In genomic region chr1:3515774-3516480, GRCh38 we compare ENCODE assay signal across 15 cellular contexts.
A peak's percentile ranks its signal among the peaks of the same experiment; 100 is the strongest.
DNase-seq lines count a peak whose midpoint lies in the region; ATAC-seq and TF ChIP-seq lines count a peak whose summit lies in the region.
"Had no signal": no experiment of that assay in that cellular context is flagged by ENCODE, and none has a peak within 500 bp of the region (broad histone marks: within the 10 kb centered on the region; RNA-seq: fewer than 3 reads in every experiment).

No MANE protein-coding gene starts in this region.

- H3K27ac ChIP-seq in Panc1 (ENCODE audit: low read length) (no peak overlapping the region), mammary epithelial cell (ENCODE audit: insufficient read depth, low read depth, low read length) (no peak overlapping the region), gastroesophageal sphincter (no peak overlapping the region)
- H3K27ac ChIP-seq: ovary, Peyer's patch, upper lobe of right lung, VCaP had no signal

- in situ Hi-C loops in Panc1 (cut with HindIII; ENCODE audit: low pct_unique_long_range_greater_than_20kb, low sequenced_read_pairs), result no loop called here
- in situ Hi-C loops in mammary epithelial cell (cut with MboI; ENCODE audit: low sequenced_read_pairs in 2 of 2), result no loop called here

- 7% methylated on average over 10 of the region's 19 CpGs for WGBS in mammary epithelial cell (ENCODE audit: low coverage, missing lambda C conversion rate)
- WGBS in gastroesophageal sphincter (ENCODE audit: low coverage in 1 of 2), 2 donors, result 60 to 73% methylated on average over 1 to 2 of the region's 19 CpGs

- H3K4me1 ChIP-seq in Panc1 (ENCODE audit: control insufficient read depth, insufficient read depth, low read length) (peaks cover 10% of the 10 kb centered on the region), mammary epithelial cell (ENCODE audit: insufficient read depth, low read length) (peaks cover 12% of the 10 kb centered on the region), gastroesophageal sphincter (no peaks in the 10 kb centered on the region)
- H3K4me1 ChIP-seq: Peyer's patch, upper lobe of right lung had no signal

- H3K4me1 Mint-ChIP-seq in type B pancreatic cell (ENCODE audit: unreplicated experiment), result no peaks in the 10 kb centered on the region
- H3K4me1 Mint-ChIP-seq: activated naive CD4-positive, alpha-beta T cell treated with anti-CD3 and anti-CD28 coated beads, Interleukin-2, amount 50 U/mL, for 24 hours; IgD-negative memory B cell had no signal

- no peak overlapping the region for H3K4me3 ChIP-seq in Panc1 (ENCODE audit: low read depth in 2 of 2, low read length in 2 of 2)
- H3K4me3 ChIP-seq in mammary epithelial cell (replicated peaks in 1 of 3; ENCODE audit: insufficient read depth in 1 of 3, low read depth in 2 of 3, low read length in 3 of 3), result no peak overlapping the region
- no peak overlapping the region for H3K4me3 ChIP-seq in gastroesophageal sphincter
- H3K4me3 ChIP-seq: ovary, Peyer's patch, upper lobe of right lung had no signal

- no peaks in the 10 kb centered on the region for H3K79me2 ChIP-seq in mammary epithelial cell (ENCODE audit: insufficient read depth, low read length)

- CTCF ChIA-PET in Panc1 (lab: Charles Lee) (no interaction called here), mammary epithelial cell (lab: Charles Lee; ENCODE audit: low non-redundant PET) (no interaction called here)

- dilution Hi-C loops in mammary epithelial cell (cut with HindIII; ENCODE audit: low sequenced_read_pairs), result no loop called here

- H3K9me3 Mint-ChIP-seq in type B pancreatic cell, result no peaks in the 10 kb centered on the region
- H3K9me3 Mint-ChIP-seq: activated naive CD4-positive, alpha-beta T cell treated with anti-CD3 and anti-CD28 coated beads, Interleukin-2, amount 50 U/mL, for 24 hours had no signal

- H4K20me1 ChIP-seq in mammary epithelial cell (ENCODE audit: insufficient read depth, low read length), result no peaks in the 10 kb centered on the region

- DNase-seq in A172 (ENCODE audit: low spot score) (peak; percentile 71), GOT3 (lab: John Stamatoyannopoulos, UW) (peak; percentile 12), Panc1 (ENCODE audit: low read depth, low spot score) (no peak), mammary epithelial cell (peak; percentile 62), hepatic stellate cell (ENCODE audit: low spot score) (no peak), type B pancreatic cell (ENCODE audit: extremely low spot score, unreplicated experiment) (no peak)
- DNase-seq: ACHN, ovary, Peyer's patch, upper lobe of right lung had no signal

- H3K4me3 Mint-ChIP-seq in type B pancreatic cell, result no peak overlapping the region
- H3K4me3 Mint-ChIP-seq: activated naive CD4-positive, alpha-beta T cell treated with anti-CD3 and anti-CD28 coated beads, Interleukin-2, amount 50 U/mL, for 24 hours had no signal

- intact Hi-C loops in Panc1 (cut with micrococcal nuclease; ENCODE audit: unreplicated experiment), result no loop called here
- intact Hi-C loops in mammary epithelial cell (cut with micrococcal nuclease), result no loop called here

- POLR2A ChIA-PET in Panc1 (lab: Charles Lee), result no interaction called here

- no peak overlapping the region for H3K27ac Mint-ChIP-seq in type B pancreatic cell
- H3K27ac Mint-ChIP-seq: activated naive CD4-positive, alpha-beta T cell treated with anti-CD3 and anti-CD28 coated beads, Interleukin-2, amount 50 U/mL, for 24 hours; IgD-negative memory B cell had no signal

- H3K27me3 ChIP-seq in Panc1 (ENCODE audit: control insufficient read depth, insufficient read depth, low read length) (no peaks in the 10 kb centered on the region), mammary epithelial cell (ENCODE audit: insufficient read depth, low read length) (peaks cover 2% of the 10 kb centered on the region), gastroesophageal sphincter (no peaks in the 10 kb centered on the region)
- H3K27me3 ChIP-seq: ovary, Peyer's patch, upper lobe of right lung had no signal

- H3K36me3 Mint-ChIP-seq in type B pancreatic cell, result no peaks in the 10 kb centered on the region
- H3K36me3 Mint-ChIP-seq: activated naive CD4-positive, alpha-beta T cell treated with anti-CD3 and anti-CD28 coated beads, Interleukin-2, amount 50 U/mL, for 24 hours had no signal

- BruUV-seq in Panc1 (replicated peaks; lab: Mats Ljungman, UMichigan), result no TSS peak
- no TSS peak for BruUV-seq in mammary epithelial cell (replicated peaks; lab: Mats Ljungman, UMichigan)

- TF ChIP-seq CTCF in Panc1 (IDR thresholded peaks at IDR 0.05) (no peak), mammary epithelial cell (conservative IDR thresholded peaks at IDR 0.05 in 1 of 2, IDR thresholded peaks at IDR 0.05 in 1 of 2; ENCODE audit: extremely low read depth in 1 of 2, insufficient read depth in 1 of 2, low read depth in 1 of 2, low read length in 2 of 2) (no peak), gastroesophageal sphincter (IDR thresholded peaks at IDR 0.05) (no peak), type B pancreatic cell (conservative IDR thresholded peaks at IDR 0.05) (no peak)

- H3K36me3 ChIP-seq in Panc1 (ENCODE audit: control insufficient read depth, insufficient read depth, low read length), result no peaks in the 10 kb centered on the region
- H3K36me3 ChIP-seq in mammary epithelial cell (ENCODE audit: insufficient read depth, low read length), result no peaks in the 10 kb centered on the region
- peaks cover 0 to 10% of the 10 kb centered on the region in 2 donors for H3K36me3 ChIP-seq in gastroesophageal sphincter
- H3K36me3 ChIP-seq: ovary, Peyer's patch, upper lobe of right lung had no signal

- no peak for TF ChIP-seq EP300 in gastroesophageal sphincter (IDR thresholded peaks at IDR 0.05)

- no peak overlapping the region for H3K9ac ChIP-seq in mammary epithelial cell (ENCODE audit: insufficient read depth, low read length)

- no peak overlapping the region for H2AFZ ChIP-seq in mammary epithelial cell (ENCODE audit: low read depth, low read length)

- H3K4me2 ChIP-seq in mammary epithelial cell (ENCODE audit: insufficient read depth, low read depth, low read length), result peak overlapping the region; percentile 47

- no peaks in the 10 kb centered on the region for H3K9me3 ChIP-seq in Panc1 (ENCODE audit: control insufficient read depth, insufficient read depth, low read depth, low read length)
- no peaks in the 10 kb centered on the region for H3K9me3 ChIP-seq in mammary epithelial cell (replicated peaks; ENCODE audit: insufficient read depth, low read length)
- H3K9me3 ChIP-seq in gastroesophageal sphincter, result no peaks in the 10 kb centered on the region
- H3K9me3 ChIP-seq: ovary, Peyer's patch, upper lobe of right lung had no signal

- TF ChIP-seq POLR2A in gastroesophageal sphincter (IDR thresholded peaks at IDR 0.05), result no peak

- ATAC-seq in Panc1 (peak; percentile 54), gastroesophageal sphincter (no peak), GM18868 (IDR thresholded peaks at IDR 0.05; ENCODE audit: unreplicated experiment) (no peak)
- ATAC-seq: upper lobe of right lung had no signal

- H3K27me3 Mint-ChIP-seq in type B pancreatic cell, result no peaks in the 10 kb centered on the region
- H3K27me3 Mint-ChIP-seq: activated naive CD4-positive, alpha-beta T cell treated with anti-CD3 and anti-CD28 coated beads, Interleukin-2, amount 50 U/mL, for 24 hours; IgD-negative memory B cell had no signal

Comparison
In these comparisons a context has a peak if more than half of its experiments do, and no peak if none do; other contexts are left out.
1. DNase-seq: peak in A172 (single experiment), GOT3 (single experiment) and mammary epithelial cell (single experiment); none in Panc1 (single experiment), hepatic stellate cell (single experiment) and type B pancreatic cell (single experiment).